In genomic region chr6:69816569-69816968, GRCh38 we compare ENCODE assay signal across 8 cellular contexts. TPM values are rescaled to one million over a fixed set of nuclear protein-coding genes. Genes with fewer than 3 reads are reported as not detected.
DNase-seq lines count a peak whose midpoint lies in the region; ATAC-seq and TF ChIP-seq lines count a peak whose summit lies in the region.

No MANE protein-coding gene starts in this region.

- peak overlapping the region; percentile 87 for H3K27ac Mint-ChIP-seq in activated naive CD8-positive, alpha-beta T cell treated with anti-CD3 and anti-CD28 coated beads, Interleukin-2, amount 10 ng/mL, durations not matched to agents 7 days and 5 days

- in situ Hi-C loops in G401 (cut with HindIII; ENCODE audit: low sequenced_read_pairs) = no loop called here

- DNase-seq in Ammon's horn (ENCODE audit: low spot score) (peak; percentile 42), omental fat pad (ENCODE audit: low spot score) (no peak), GM03348 (ENCODE audit: low spot score) (no peak), G401 (ENCODE audit: low spot score) (no peak)
- no peak for DNase-seq in activated naive CD8-positive, alpha-beta T cell treated with anti-CD3 and anti-CD28 coated beads, Interleukin-2, amount 10 ng/mL, durations not matched to agents 7 days and 5 days

- TF ChIP-seq CTCF in omental fat pad (IDR thresholded peaks at IDR 0.05) = no peak

- H3K27me3 Mint-ChIP-seq in activated naive CD8-positive, alpha-beta T cell treated with anti-CD3 and anti-CD28 coated beads, Interleukin-2, amount 10 ng/mL, durations not matched to agents 7 days and 5 days = no peaks in the 10 kb centered on the region

- H3K4me1 Mint-ChIP-seq in activated naive CD8-positive, alpha-beta T cell treated with anti-CD3 and anti-CD28 coated beads, Interleukin-2, amount 10 ng/mL, durations not matched to agents 7 days and 5 days = peaks cover 46% of the 10 kb centered on the region

- peaks cover 12% of the 10 kb centered on the region for H3K36me3 Mint-ChIP-seq in activated naive CD8-positive, alpha-beta T cell treated with anti-CD3 and anti-CD28 coated beads, Interleukin-2, amount 10 ng/mL, durations not matched to agents 7 days and 5 days

- H3K4me3 Mint-ChIP-seq in activated naive CD8-positive, alpha-beta T cell treated with anti-CD3 and anti-CD28 coated beads, Interleukin-2, amount 10 ng/mL, durations not matched to agents 7 days and 5 days = peak overlapping the region; percentile 82

- POLR2A ChIA-PET in activated naive CD8-positive, alpha-beta T cell treated with anti-CD3 and anti-CD28 coated beads, Interleukin-2, amount 10 ng/mL, durations not matched to agents 7 days and 5 days (lab: Charles Lee) = interaction anchor here (1.2 to 3.3 kb wide), 2 partner anchors 11 to 20 kb away, joined by 5 to 29 read pairs; partner anchors contain the start of gene LMBRD1

- H3K9me3 Mint-ChIP-seq in activated naive CD8-positive, alpha-beta T cell treated with anti-CD3 and anti-CD28 coated beads, Interleukin-2, amount 10 ng/mL, durations not matched to agents 7 days and 5 days = peaks cover 2% of the 10 kb centered on the region

- peak; percentile 51 for ATAC-seq in GM18868 (IDR thresholded peaks at IDR 0.05; ENCODE audit: unreplicated experiment)
- ATAC-seq in HG03521 (IDR thresholded peaks at IDR 0.05; ENCODE audit: unreplicated experiment) = peak; percentile 33
- peak; percentile 49 for ATAC-seq in activated naive CD8-positive, alpha-beta T cell treated with anti-CD3 and anti-CD28 coated beads, Interleukin-2, amount 10 ng/mL, durations not matched to agents 7 days and 5 days (ENCODE audit: low read depth)
- no peak for ATAC-seq in omental fat pad (ENCODE audit: low FRiP score)
- no peak for ATAC-seq in GM19467 (IDR thresholded peaks at IDR 0.05; ENCODE audit: unreplicated experiment)

RNA-seq across cellular contexts. Expression of gene LMBRD1, which starts 19.8 kb away (rescaled TPM):
- total RNA-seq in activated naive CD8-positive, alpha-beta T cell treated with anti-CD3 and anti-CD28 coated beads, Interleukin-2, amount 10 ng/mL, durations not matched to agents 7 days and 5 days = 10 to 100 TPM; 27.7 to 30.5 TPM
- 10 to 100 TPM; 41.6 to 66.0 (median 57.1) TPM for total RNA-seq in omental fat pad
- total RNA-seq in G401 (2014; rRNA removed; shearing (Covaris generic)) = 12.0 and 19.5 TPM in 2 replicates

RNA-seq across cellular contexts. Expression of gene COL19A1, which starts 49.8 kb away (rescaled TPM):
- under 1 TPM; 0.06 TPM for total RNA-seq in activated naive CD8-positive, alpha-beta T cell treated with anti-CD3 and anti-CD28 coated beads, Interleukin-2, amount 10 ng/mL, durations not matched to agents 7 days and 5 days
- under 1 TPM in 1 of 4 donors, not detected in 3; 0.09 TPM for total RNA-seq in omental fat pad
- total RNA-seq in G401 (2014; rRNA removed; shearing (Covaris generic)) = not detected in 2 replicates

Comparison
In these comparisons a context has a peak if more than half of its experiments do, and no peak if none do; other contexts are left out.
1. ATAC-seq: peak in GM18868 (single experiment), HG03521 (single experiment) and activated naive CD8-positive, alpha-beta T cell treated with anti-CD3 and anti-CD28 coated beads, Interleukin-2, amount 10 ng/mL, durations not matched to agents 7 days and 5 days (single experiment); none in omental fat pad (single experiment) and GM19467 (single experiment).